Comparison of ENCODE assay signal across 27 cellular contexts in genomic region chr4:63226236-63226635, GRCh38.
"Had no signal": no experiment of that assay in that cellular context is flagged by ENCODE, and none has a peak within 500 bp of the region (broad histone marks: within the 10 kb centered on the region; RNA-seq: fewer than 3 reads in every experiment).

No MANE protein-coding gene starts in this region.

- H3K36me3 ChIP-seq: heart right ventricle, left ventricle myocardium inferior, ovary, right atrium auricular region, right lobe of liver, tibial nerve, uterus had no signal

- H3K4me3 ChIP-seq: heart right ventricle, hepatocyte, left ventricle myocardium inferior, lung, mucosa of descending colon, ovary, right atrium auricular region, right lobe of liver, smooth muscle cell, tibial nerve, uterus had no signal

- H3K9me3 Mint-ChIP-seq: nephron, type B pancreatic cell had no signal

- H3K4me2 ChIP-seq: hepatocyte, smooth muscle cell had no signal

- H3K4me1 ChIP-seq: heart right ventricle, left ventricle myocardium inferior, right atrium auricular region, right lobe of liver, tibial nerve, uterus had no signal

- ATAC-seq: heart right ventricle; left colon; mucosa of descending colon; naive thymus-derived CD8-positive, alpha-beta T cell; right lobe of liver; stimulated activated memory B cell treated with anti-CD40 and anti-IgM and Interleukin-4, amounts not matched to agents 10 μg/mL and 1 μg/mL and 100 μg/mL, for 72 hours; stimulated activated naive CD8-positive, alpha-beta T cell treated with anti-CD3 and anti-CD28 coated beads, Interleukin-15, amount 100 ng/mL, for 72 hours had no signal

- H3K27ac ChIP-seq: heart right ventricle, hepatocyte, left ventricle myocardium inferior, ovary, right atrium auricular region, right lobe of liver, tibial nerve, uterus had no signal

- H2AFZ ChIP-seq: hepatocyte had no signal

- H3K27me3 Mint-ChIP-seq: naive thymus-derived CD8-positive, alpha-beta T cell; progenitor cell of endocrine pancreas; stimulated activated memory B cell treated with anti-CD40 and anti-IgM and Interleukin-4, amounts not matched to agents 10 μg/mL and 1 μg/mL and 100 μg/mL, for 72 hours; stimulated activated naive CD8-positive, alpha-beta T cell treated with anti-CD3 and anti-CD28 coated beads, Interleukin-15, amount 100 ng/mL, for 72 hours; type B pancreatic cell had no signal

- H3K4me1 Mint-ChIP-seq: naive thymus-derived CD8-positive, alpha-beta T cell; nephron; stimulated activated memory B cell treated with anti-CD40 and anti-IgM and Interleukin-4, amounts not matched to agents 10 μg/mL and 1 μg/mL and 100 μg/mL, for 72 hours; stimulated activated naive CD8-positive, alpha-beta T cell treated with anti-CD3 and anti-CD28 coated beads, Interleukin-15, amount 100 ng/mL, for 72 hours had no signal

- H3K27me3 ChIP-seq: heart right ventricle, hepatocyte, ovary, right atrium auricular region, right lobe of liver, tibial nerve, uterus had no signal

- H3K36me3 Mint-ChIP-seq: naive thymus-derived CD8-positive, alpha-beta T cell; stimulated activated memory B cell treated with anti-CD40 and anti-IgM and Interleukin-4, amounts not matched to agents 10 μg/mL and 1 μg/mL and 100 μg/mL, for 72 hours; type B pancreatic cell had no signal

- DNase-seq: heart right ventricle; kidney; left colon; left ventricle myocardium inferior; midbrain; mucosa of descending colon; naive thymus-derived CD8-positive, alpha-beta T cell; ovary; right lobe of liver; stimulated activated CD4-positive, alpha-beta T cell treated with anti-CD3 and anti-CD28 coated beads, Interleukin-1b, Interleukin-23, amount 100 ng/mL, for 48 hours; stimulated activated CD4-positive, alpha-beta T cell treated with anti-CD3 and anti-CD28 coated beads, Interleukin-2, amount 100 ng/mL, for 48 hours; stimulated activated CD4-positive, alpha-beta T cell treated with anti-CD3 and anti-CD28 coated beads, Interleukin-4, amount 100 ng/mL, for 4 hours; stimulated activated CD8-positive, alpha-beta memory T cell treated with anti-CD3 and anti-CD28 coated beads, Interleukin-4, amount 100 ng/mL, for 48 hours; stimulated activated naive CD4-positive, alpha-beta T cell treated with Interleukin-2 at 50 U/mL for 16 hours; stimulated activated naive CD8-positive, alpha-beta T cell treated with anti-CD3 and anti-CD28 coated beads, Interleukin-15, amount 100 ng/mL, for 72 hours; substantia nigra; uterus had no signal

- H3K9me3 ChIP-seq: ovary, right atrium auricular region, right lobe of liver, uterus had no signal

- H3K4me3 Mint-ChIP-seq: naive thymus-derived CD8-positive, alpha-beta T cell; nephron; neural crest cell; stimulated activated memory B cell treated with anti-CD40 and anti-IgM and Interleukin-4, amounts not matched to agents 10 μg/mL and 1 μg/mL and 100 μg/mL, for 72 hours; stimulated activated naive CD8-positive, alpha-beta T cell treated with anti-CD3 and anti-CD28 coated beads, Interleukin-15, amount 100 ng/mL, for 72 hours; type B pancreatic cell had no signal

- H3K27ac Mint-ChIP-seq: naive thymus-derived CD8-positive, alpha-beta T cell; nephron; progenitor cell of endocrine pancreas; stimulated activated memory B cell treated with anti-CD40 and anti-IgM and Interleukin-4, amounts not matched to agents 10 μg/mL and 1 μg/mL and 100 μg/mL, for 72 hours; stimulated activated naive CD8-positive, alpha-beta T cell treated with anti-CD3 and anti-CD28 coated beads, Interleukin-15, amount 100 ng/mL, for 72 hours; type B pancreatic cell had no signal

- FAIRE-seq: kidney had no signal

- H3K79me2 ChIP-seq: hepatocyte had no signal
